Comparison of ENCODE assay signal across 1 cellular context in genomic region chr5:176178789-176179188, GRCh38.
TF ChIP-seq lines count a peak whose summit lies in the region.

No MANE protein-coding gene starts in this region.

TF ChIP-seq in SK-N-SH, 30 proteins besides CTCF, POLR2A, EP300 and RAD21 (continued from another document):
- TF ChIP-seq POLR2AphosphoS5 (IDR thresholded peaks at IDR 0.05; ENCODE audit: low read depth, low read length) (no peak), NRF1 (IDR thresholded peaks at IDR 0.05; ENCODE audit: low read depth, low read length) (no peak), RCOR1 (IDR thresholded peaks at IDR 0.05; ENCODE audit: low read length) (no peak), SMC3 (IDR thresholded peaks at IDR 0.05; ENCODE audit: low read depth, low read length) (no peak), MAX (IDR thresholded peaks at IDR 0.05; ENCODE audit: low read depth) (no peak), MXI1 (IDR thresholded peaks at IDR 0.05; ENCODE audit: low read depth, low read length) (no peak), TEAD4 (IDR thresholded peaks at IDR 0.05; ENCODE audit: borderline replicate concordance, insufficient read depth) (no peak), FOSL2 (IDR thresholded peaks at IDR 0.05; ENCODE audit: borderline replicate concordance, low read depth) (no peak), SIN3A (IDR thresholded peaks at IDR 0.05; ENCODE audit: borderline replicate concordance, low read depth, low read length) (no peak), ELF1 (IDR thresholded peaks at IDR 0.05) (no peak), MEF2A (IDR thresholded peaks at IDR 0.05; ENCODE audit: borderline replicate concordance, low read depth) (no peak), FOXM1 (IDR thresholded peaks at IDR 0.05; ENCODE audit: low read depth) (no peak)
- TF ChIP-seq, protein P1, sequence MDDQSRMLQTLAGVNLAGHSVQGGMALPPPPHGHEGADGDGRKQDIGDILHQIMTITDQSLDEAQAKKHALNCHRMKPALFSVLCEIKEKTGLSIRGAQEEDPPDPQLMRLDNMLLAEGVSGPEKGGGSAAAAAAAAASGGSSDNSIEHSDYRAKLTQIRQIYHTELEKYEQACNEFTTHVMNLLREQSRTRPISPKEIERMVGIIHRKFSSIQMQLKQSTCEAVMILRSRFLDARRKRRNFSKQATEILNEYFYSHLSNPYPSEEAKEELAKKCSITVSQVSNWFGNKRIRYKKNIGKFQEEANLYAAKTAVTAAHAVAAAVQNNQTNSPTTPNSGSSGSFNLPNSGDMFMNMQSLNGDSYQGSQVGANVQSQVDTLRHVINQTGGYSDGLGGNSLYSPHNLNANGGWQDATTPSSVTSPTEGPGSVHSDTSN (IDR thresholded peaks at IDR 0.05): no peak
TF ChIP-seq in SK-N-SH: peak in this region for 0.
